Comparison of ENCODE assay signal across 8 cellular contexts in the genomic region with DNA sequence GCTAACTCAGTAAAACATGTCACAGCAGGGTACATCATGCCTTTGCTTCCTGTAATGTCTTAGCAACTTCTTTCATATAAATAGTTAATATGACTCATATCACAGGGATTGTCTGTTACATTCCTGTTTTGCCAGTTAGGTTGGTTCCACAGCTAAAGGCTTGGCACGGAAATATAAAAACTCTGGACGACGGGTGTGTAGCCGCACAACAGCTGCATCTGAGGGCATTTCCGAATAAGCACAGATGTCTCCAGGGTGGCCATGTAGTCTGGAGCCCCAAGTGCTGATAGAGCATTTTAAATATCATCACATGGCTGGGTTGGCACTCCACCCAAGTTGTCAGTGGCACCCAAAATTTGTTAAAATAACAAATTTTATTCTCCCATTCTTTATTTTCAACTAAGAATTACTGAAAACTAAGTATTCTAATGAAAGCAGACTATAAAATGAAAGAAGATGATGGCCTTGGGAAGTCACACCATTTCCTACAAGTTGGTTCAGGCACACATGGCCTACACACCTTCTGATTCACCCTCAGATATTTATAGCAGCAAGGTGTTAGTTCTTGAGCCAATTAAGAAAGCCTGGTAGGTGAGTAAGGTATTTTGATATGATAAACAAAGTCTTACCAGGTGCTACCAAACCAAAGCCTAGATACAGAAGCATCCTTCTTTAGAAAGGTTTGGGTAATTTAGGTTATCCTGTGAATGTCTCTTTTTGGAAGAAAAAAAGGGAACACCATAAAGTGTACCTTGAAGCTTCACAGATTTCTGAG.
DNase-seq lines count a peak whose midpoint lies in the region; ATAC-seq and TF ChIP-seq lines count a peak whose summit lies in the region.

No MANE protein-coding gene starts in this region.

- H4K20me1 ChIP-seq in PC-3 (ENCODE audit: low read length), result no peaks in the 10 kb centered on the region

- no peaks in the 10 kb centered on the region for H3K9me3 Mint-ChIP-seq in effector memory CD8-positive, alpha-beta T cell

- H2AFZ ChIP-seq in PC-3 (ENCODE audit: low read length) (peak overlapping the region; percentile 39), parathyroid adenoma (peak overlapping the region; percentile 47)

- no peaks in the 10 kb centered on the region for H3K9me3 ChIP-seq in PC-3 (ENCODE audit: low read length)
- no peaks in the 10 kb centered on the region for H3K9me3 ChIP-seq in parathyroid adenoma (ENCODE audit: control insufficient read depth, low read length)

- H3K79me2 ChIP-seq in PC-3 (ENCODE audit: low read length) (no peaks in the 10 kb centered on the region), parathyroid adenoma (no peaks in the 10 kb centered on the region)

- no peaks in the 10 kb centered on the region for H3K27me3 Mint-ChIP-seq in effector memory CD8-positive, alpha-beta T cell

- peaks cover 6% of the 10 kb centered on the region for H3F3A ChIP-seq in PC-3 (ENCODE audit: low read length, unreplicated experiment)

- peaks cover 9% of the 10 kb centered on the region for H3K36me3 Mint-ChIP-seq in effector memory CD8-positive, alpha-beta T cell (ENCODE audit: insufficient read depth)

- H3K9me2 ChIP-seq in PC-3 (replicated peaks; ENCODE audit: low read length), result no peaks in the 10 kb centered on the region

- H3K4me3 ChIP-seq in PC-3 (ENCODE audit: low read length) (peak overlapping the region; percentile 13; the same call in 1 of the 2 replicates), parathyroid adenoma (ENCODE audit: low read depth, low read length) (no peak overlapping the region)

- H3K27me3 ChIP-seq in PC-3 (ENCODE audit: low read length) (no peaks in the 10 kb centered on the region), parathyroid adenoma (ENCODE audit: control insufficient read depth, insufficient read depth, low read length) (no peaks in the 10 kb centered on the region)

- CTCF ChIA-PET in PC-3 (lab: Charles Lee), result interaction anchor here (0.6 kb wide), 2 partner anchors 13 to 44 kb away, joined by 3 to 4 read pairs; no protein-coding TSS in a partner anchor

- TSS peak; percentile 88 for BruUV-seq in PC-3 (replicated peaks; lab: Mats Ljungman, UMichigan)

- DNase-seq in PC-3 (peak; percentile 97), NCI-H345 treated with DMSO at 0.1 percent for 48 hours (lab: John Stamatoyannopoulos, UW; ENCODE audit: unreplicated experiment) (no peak), SW 1271 (lab: John Stamatoyannopoulos, UW) (no peak)
- DNase-seq in effector memory CD8-positive, alpha-beta T cell, result no peak

- peak; percentile 3 for ATAC-seq in GM18499 (IDR thresholded peaks at IDR 0.05; ENCODE audit: insufficient read depth, unreplicated experiment)
- peak; percentile 15 for ATAC-seq in HG02759 (IDR thresholded peaks at IDR 0.05; ENCODE audit: unreplicated experiment)
- ATAC-seq in PC-3, result peak; percentile 96
- ATAC-seq in effector memory CD8-positive, alpha-beta T cell (replicated peaks), result no peak
- no peak for ATAC-seq in GM18519 (IDR thresholded peaks at IDR 0.05; ENCODE audit: low FRiP score, unreplicated experiment)

- POLR2A ChIA-PET in PC-3 (lab: Charles Lee; ENCODE audit: unreplicated experiment), result interaction anchor here (0.6 to 0.9 kb wide), 4 partner anchors 44 to 102 kb away, joined by 3 to 10 read pairs (median 3); a partner anchor contains a TSS

- H3K4me3 Mint-ChIP-seq in effector memory CD8-positive, alpha-beta T cell, result peak overlapping the region; percentile 21 to 41

- TF ChIP-seq CTCF in PC-3 (conservative IDR thresholded peaks at IDR 0.05; ENCODE audit: low read depth, low read length) (no peak), parathyroid adenoma (IDR thresholded peaks at IDR 0.05) (no peak)

- H3K4me1 Mint-ChIP-seq in effector memory CD8-positive, alpha-beta T cell (ENCODE audit: low read depth in 2 of 2), result peaks cover 40 to 49% of the 10 kb centered on the region in 2 donors

- H3K27ac ChIP-seq in PC-3 (ENCODE audit: low read length) (peak overlapping the region; percentile 77), parathyroid adenoma (peak overlapping the region; percentile 33)

- H3K36me3 ChIP-seq in PC-3 (ENCODE audit: low read depth, low read length) (no peaks in the 10 kb centered on the region), parathyroid adenoma (ENCODE audit: control insufficient read depth, insufficient read depth, low read length) (no peaks in the 10 kb centered on the region)

- intact Hi-C loops in PC-3 (cut with micrococcal nuclease), result loop anchor here (1.0 to 5.0 kb wide), 5 partner anchors 8 to 154 kb away; a partner anchor contains a TSS

- H3K4me2 ChIP-seq in PC-3 (ENCODE audit: low read length) (peak overlapping the region; percentile 69), parathyroid adenoma (ENCODE audit: low read length) (no peak overlapping the region)

- H3K9ac ChIP-seq in PC-3 (ENCODE audit: low read length) (0 out of 2 replicates have a peak overlapping the region, but pooled peaks have one; percentile 25), parathyroid adenoma (no peak overlapping the region)

- H3K4me1 ChIP-seq in PC-3 (ENCODE audit: insufficient read depth, low read length) (peaks cover 26% of the 10 kb centered on the region), parathyroid adenoma (peaks cover 5% of the 10 kb centered on the region)

- peak overlapping the region; percentile 66 to 84 for H3K27ac Mint-ChIP-seq in effector memory CD8-positive, alpha-beta T cell

Comparison
In these comparisons a context has a peak if more than half of its experiments do, and no peak if none do; other contexts are left out.
1. ATAC-seq: peak in GM18499 (single experiment), HG02759 (single experiment) and PC-3 (single experiment); none in effector memory CD8-positive, alpha-beta T cell (single experiment) and GM18519 (single experiment).